1 cellular context compared by ENCODE assay signal in genomic region chr6:150269857-150270223, GRCh38.
A peak's percentile ranks its signal among the peaks of the same experiment; 100 is the strongest.
TF ChIP-seq lines count a peak whose summit lies in the region.

No MANE protein-coding gene starts in this region.

TF ChIP-seq in K562, 482 proteins besides CTCF, POLR2A, EP300 and RAD21 (continued from another document and continues in another):
- peak; percentile 41 for TF ChIP-seq NFYB (IDR thresholded peaks at IDR 0.05; ENCODE audit: extremely low read depth, insufficient read length)
- no peak for TF ChIP-seq MCM5 (IDR thresholded peaks at IDR 0.05; ENCODE audit: low read depth)
- TF ChIP-seq CBFB (CRISPR knock-in tag; IDR thresholded peaks at IDR 0.05) = no peak
- peak; percentile 91 for TF ChIP-seq SMARCE1 (IDR thresholded peaks at IDR 0.05)
- no peak; the same call in 1 of the 2 replicates for TF ChIP-seq ZNF589 (CRISPR knock-in tag; IDR thresholded peaks at IDR 0.05; ENCODE audit: low read depth)
- no peak for TF ChIP-seq CEBPZ (IDR thresholded peaks at IDR 0.05; ENCODE audit: borderline replicate concordance, low read depth, low read length)
- peak; percentile 75 for TF ChIP-seq ZNF316 (IDR thresholded peaks at IDR 0.05)
- TF ChIP-seq HDGF (IDR thresholded peaks at IDR 0.05) = peak; percentile 90
- no peak for TF ChIP-seq ZFP1 (CRISPR knock-in tag; IDR thresholded peaks at IDR 0.05)
- TF ChIP-seq RNF219 (CRISPR knock-in tag; IDR thresholded peaks at IDR 0.05) = no peak
- TF ChIP-seq RBM25 (IDR thresholded peaks at IDR 0.05; ENCODE audit: low read depth, low read length, severe bottlenecking) = no peak
- no peak for TF ChIP-seq TCFL5 (CRISPR knock-in tag; conservative IDR thresholded peaks at IDR 0.05)
- TF ChIP-seq ATF3 (IDR thresholded peaks at IDR 0.05) = peak; percentile 93
- TF ChIP-seq ATF3 (CRISPR knock-in tag; conservative IDR thresholded peaks at IDR 0.05) = no peak
- TF ChIP-seq KDM5B (IDR thresholded peaks at IDR 0.05; ENCODE audit: insufficient replicate concordance, low read depth, low read length) = no peak
- TF ChIP-seq ZBTB2 (IDR thresholded peaks at IDR 0.05) = peak; percentile 85
- no peak for TF ChIP-seq ATF2 (CRISPR knock-in tag; IDR thresholded peaks at IDR 0.05)
- TF ChIP-seq ZBTB5 (IDR thresholded peaks at IDR 0.05) = no peak
- TF ChIP-seq SNRNP70 (optimal IDR thresholded peaks at IDR 0.05; ENCODE audit: low read depth, low read length) = no peak
- no peak for TF ChIP-seq PTTG1 (tag; IDR thresholded peaks at IDR 0.05; ENCODE audit: low read depth)
- peak; percentile 32; the same call in 1 of the 2 replicates for TF ChIP-seq NBN (IDR thresholded peaks at IDR 0.05; ENCODE audit: low read depth)
- TF ChIP-seq SMARCA4 (IDR thresholded peaks at IDR 0.05) = peak; percentile 90
- TF ChIP-seq MNT (conservative IDR thresholded peaks at IDR 0.05) = peak in 1 of 2 experiments; percentile 26; a peak in 2 of 4 replicates
- TF ChIP-seq THRB (CRISPR knock-in tag; conservative IDR thresholded peaks at IDR 0.05) = 0 out of 2 replicates have a peak, but pooled peaks have one; percentile 25
- no peak for TF ChIP-seq KAT8 (IDR thresholded peaks at IDR 0.05; ENCODE audit: low read depth)
- no peak for TF ChIP-seq TOE1 (IDR thresholded peaks at IDR 0.05; ENCODE audit: borderline replicate concordance)
- TF ChIP-seq TOE1 (CRISPR knock-in tag; IDR thresholded peaks at IDR 0.05; ENCODE audit: borderline replicate concordance, low read depth) = no peak
- no peak for TF ChIP-seq ZNF785 (CRISPR knock-in tag; IDR thresholded peaks at IDR 0.05)
- no peak for TF ChIP-seq RBBP5 (IDR thresholded peaks at IDR 0.05; ENCODE audit: borderline replicate concordance, insufficient read depth, low read length, poor library complexity, severe bottlenecking)
- TF ChIP-seq TAL1 (IDR thresholded peaks at IDR 0.05) = peak; percentile 25; the same call in 1 of the 2 replicates
- 0 out of 2 replicates have a peak, but pooled peaks have one; percentile 25 for TF ChIP-seq STAT5A (IDR thresholded peaks at IDR 0.05; ENCODE audit: borderline replicate concordance, low read length)
- no peak for TF ChIP-seq ATF1 (CRISPR knock-in tag; IDR thresholded peaks at IDR 0.05)
- TF ChIP-seq ATF1 (tag; IDR thresholded peaks at IDR 0.05) = no peak
- no peak for TF ChIP-seq DEAF1 (CRISPR knock-in tag; IDR thresholded peaks at IDR 0.05)
- no peak for TF ChIP-seq ZBTB49 (CRISPR knock-in tag; IDR thresholded peaks at IDR 0.05; ENCODE audit: borderline replicate concordance)
- no peak for TF ChIP-seq ZNF445 (CRISPR knock-in tag; IDR thresholded peaks at IDR 0.05; ENCODE audit: low read depth)
- no peak for TF ChIP-seq UBTF (IDR thresholded peaks at IDR 0.05; ENCODE audit: borderline replicate concordance in 1 of 2, low read depth in 2 of 2, low read length in 2 of 2)
- TF ChIP-seq BHLHE40 (IDR thresholded peaks at IDR 0.05; ENCODE audit: low read length) = 0 out of 2 replicates have a peak, but pooled peaks have one; percentile 28
- no peak for TF ChIP-seq NFE2L1 (tag; IDR thresholded peaks at IDR 0.05; ENCODE audit: borderline replicate concordance, low read depth)
- TF ChIP-seq NFRKB (IDR thresholded peaks at IDR 0.05; ENCODE audit: low read depth) = peak; percentile 33; the same call in 1 of the 2 replicates
